Comparison of ENCODE assay signal across 19 cellular contexts in the genomic region with DNA sequence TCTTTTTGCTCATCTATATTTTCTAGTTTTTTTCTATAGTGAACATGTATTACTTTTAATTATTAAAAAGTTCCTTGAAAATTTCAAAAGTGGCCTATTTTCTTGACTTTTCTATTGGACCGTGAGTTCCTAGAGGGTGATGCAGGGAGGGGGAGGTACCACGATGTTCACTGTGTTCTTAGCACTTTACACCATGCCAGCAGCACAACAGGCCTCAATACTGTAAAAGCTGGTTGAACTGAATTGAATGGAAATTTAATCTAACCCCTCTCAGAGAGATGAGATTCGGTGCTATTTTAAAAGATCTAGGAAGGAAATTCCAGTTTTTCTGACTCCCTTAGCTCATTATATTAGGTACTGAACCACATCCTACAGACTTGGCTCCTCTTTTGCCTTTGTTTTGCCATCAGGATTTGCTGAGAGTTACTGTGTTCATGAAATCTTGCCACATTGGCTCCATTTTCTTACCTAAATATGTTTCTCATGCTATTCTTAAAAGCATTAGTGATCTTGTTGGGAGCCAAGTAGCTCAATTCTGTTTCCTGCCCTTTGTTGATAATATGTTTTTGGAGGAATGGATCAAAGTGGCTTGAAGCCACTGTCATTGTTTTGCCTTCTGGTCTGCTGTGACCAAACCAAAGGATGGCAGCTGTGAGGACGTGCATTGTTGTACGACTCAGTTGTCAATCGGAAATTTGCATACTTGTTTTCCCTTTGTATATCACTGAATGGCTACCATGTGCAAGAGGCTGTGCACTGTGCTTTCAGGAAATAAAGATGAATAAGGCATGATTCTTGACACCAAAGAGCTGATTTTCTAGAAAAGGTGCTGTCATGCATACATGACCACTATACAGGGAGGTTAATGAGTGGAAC. TPM values are rescaled to one million over a fixed set of nuclear protein-coding genes. Genes with fewer than 3 reads are reported as not detected.
DNase-seq lines count a peak whose midpoint lies in the region; ATAC-seq and TF ChIP-seq lines count a peak whose summit lies in the region.
"Had no signal": no experiment of that assay in that cellular context is flagged by ENCODE, and none has a peak within 500 bp of the region (broad histone marks: within the 10 kb centered on the region; RNA-seq: fewer than 3 reads in every experiment).

No MANE protein-coding gene starts in this region.

- WGBS in testis, 2 donors, result 58 to 63% methylated on average over 6 of the region's 6 CpGs

- TF ChIP-seq CTCF in glutamatergic neuron (IDR thresholded peaks at IDR 0.05; ENCODE audit: partially characterized antibody, unreplicated experiment) (no peak), testis (IDR thresholded peaks at IDR 0.05) (no peak)

- peak; percentile 49 for ATAC-seq in activated CD4-positive, alpha-beta T cell treated with anti-CD3 and anti-CD28 coated beads for 36 hours
- ATAC-seq in HG02759 (IDR thresholded peaks at IDR 0.05; ENCODE audit: unreplicated experiment), result no peak
- ATAC-seq: stimulated activated naive CD8-positive, alpha-beta T cell treated with anti-CD3 and anti-CD28 coated beads, Interleukin-15, amount 100 ng/mL, for 72 hours had no signal

- peaks cover 6% of the 10 kb centered on the region for H3K4me1 ChIP-seq in testis

- H3K27ac Mint-ChIP-seq in activated CD4-positive, alpha-beta T cell treated with anti-CD3 and anti-CD28 coated beads for 36 hours, result no peak overlapping the region
- H3K27ac Mint-ChIP-seq in glutamatergic neuron (ENCODE audit: unreplicated experiment), result peak overlapping the region; percentile 93
- H3K27ac Mint-ChIP-seq: CD4-positive, alpha-beta T cell; stimulated activated naive CD8-positive, alpha-beta T cell treated with anti-CD3 and anti-CD28 coated beads, Interleukin-15, amount 100 ng/mL, for 72 hours had no signal

- intact Hi-C loops in activated CD4-positive, alpha-beta T cell treated with anti-CD3 and anti-CD28 coated beads for 36 hours (cut with DNase I, micrococcal nuclease), result no loop called here
- intact Hi-C loops in testis (cut with DNase I; ENCODE audit: low total_unique reads), result no loop called here
- intact Hi-C loops in posterior cingulate gyrus (cut with DNase I), result no loop called here

- DNase-seq in activated CD4-positive, alpha-beta T cell treated with anti-CD3 and anti-CD28 coated beads for 36 hours, result no peak
- no peak for DNase-seq in activated CD4-positive, alpha-beta T cell treated with anti-CD3 and anti-CD28 coated beads for 1 hour
- DNase-seq in NCI-H526 treated with DMSO at 0.1 percent for 48 hours (lab: John Stamatoyannopoulos, UW) (peak; percentile 53), glutamatergic neuron (no peak), testis (peak; percentile 26), HK-2 (ENCODE audit: unreplicated experiment) (no peak), posterior cingulate gyrus (no peak)
- DNase-seq: CD4-positive, alpha-beta T cell; DMS53; head of caudate nucleus; immature natural killer cell; naive B cell; NCI-H1417 treated with DMSO at 0.1 percent for 48 hours; stimulated activated CD4-positive, alpha-beta T cell treated with anti-CD3 and anti-CD28 coated beads, Interleukin-2, amount 100 ng/mL, for 24 hours; stimulated activated naive CD8-positive, alpha-beta T cell treated with anti-CD3 and anti-CD28 coated beads, Interleukin-15, amount 100 ng/mL, for 72 hours had no signal

- H3K4me3 ChIP-seq in testis, result no peak overlapping the region
- H3K4me3 ChIP-seq: cardiac muscle cell, esophagus muscularis mucosa, lung had no signal

- TF ChIP-seq POLR2A in testis (IDR thresholded peaks at IDR 0.05), result no peak

- POLR2A ChIA-PET in activated CD4-positive, alpha-beta T cell treated with anti-CD3 and anti-CD28 coated beads for 36 hours (lab: Charles Lee), result no interaction called here

- no peak overlapping the region for H3K27ac ChIP-seq in testis
- H3K27ac ChIP-seq: cardiac muscle cell, esophagus muscularis mucosa had no signal

- H3K36me3 Mint-ChIP-seq in activated CD4-positive, alpha-beta T cell treated with anti-CD3 and anti-CD28 coated beads for 36 hours (ENCODE audit: low read depth), result no peaks in the 10 kb centered on the region
- no peaks in the 10 kb centered on the region for H3K36me3 Mint-ChIP-seq in glutamatergic neuron (ENCODE audit: unreplicated experiment)
- H3K36me3 Mint-ChIP-seq: naive B cell had no signal

- H3K27me3 ChIP-seq in testis, result no peaks in the 10 kb centered on the region
- H3K27me3 ChIP-seq: cardiac muscle cell, esophagus muscularis mucosa had no signal

- no peaks in the 10 kb centered on the region for H3K9me3 Mint-ChIP-seq in activated CD4-positive, alpha-beta T cell treated with anti-CD3 and anti-CD28 coated beads for 36 hours (ENCODE audit: low read depth)
- H3K9me3 Mint-ChIP-seq in glutamatergic neuron (ENCODE audit: unreplicated experiment), result peaks cover 2% of the 10 kb centered on the region
- H3K9me3 Mint-ChIP-seq: CD4-positive, alpha-beta T cell; immature natural killer cell; naive B cell; stimulated activated naive CD8-positive, alpha-beta T cell treated with anti-CD3 and anti-CD28 coated beads, Interleukin-15, amount 100 ng/mL, for 72 hours had no signal

- peaks cover 8% of the 10 kb centered on the region for H3K27me3 Mint-ChIP-seq in activated CD4-positive, alpha-beta T cell treated with anti-CD3 and anti-CD28 coated beads for 36 hours
- H3K27me3 Mint-ChIP-seq in glutamatergic neuron (ENCODE audit: unreplicated experiment), result peaks cover 4% of the 10 kb centered on the region
- H3K27me3 Mint-ChIP-seq: naive B cell; stimulated activated naive CD8-positive, alpha-beta T cell treated with anti-CD3 and anti-CD28 coated beads, Interleukin-15, amount 100 ng/mL, for 72 hours had no signal

- no peaks in the 10 kb centered on the region for H3K4me1 Mint-ChIP-seq in activated CD4-positive, alpha-beta T cell treated with anti-CD3 and anti-CD28 coated beads for 36 hours
- H3K4me1 Mint-ChIP-seq in glutamatergic neuron (ENCODE audit: low read depth, unreplicated experiment), result peaks cover 60% of the 10 kb centered on the region
- H3K4me1 Mint-ChIP-seq: immature natural killer cell; stimulated activated naive CD8-positive, alpha-beta T cell treated with anti-CD3 and anti-CD28 coated beads, Interleukin-15, amount 100 ng/mL, for 72 hours had no signal

- H3K9me3 ChIP-seq in testis, result no peaks in the 10 kb centered on the region
- H3K9me3 ChIP-seq: esophagus muscularis mucosa had no signal

- no peak overlapping the region for H3K4me3 Mint-ChIP-seq in activated CD4-positive, alpha-beta T cell treated with anti-CD3 and anti-CD28 coated beads for 36 hours
- peak overlapping the region; percentile 55 for H3K4me3 Mint-ChIP-seq in glutamatergic neuron (ENCODE audit: unreplicated experiment)
- H3K4me3 Mint-ChIP-seq: CD4-positive, alpha-beta T cell; immature natural killer cell; stimulated activated naive CD8-positive, alpha-beta T cell treated with anti-CD3 and anti-CD28 coated beads, Interleukin-15, amount 100 ng/mL, for 72 hours had no signal

- no peaks in the 10 kb centered on the region for H3K36me3 ChIP-seq in testis (ENCODE audit: low read depth, missing control alignments)
- H3K36me3 ChIP-seq: cardiac muscle cell, esophagus muscularis mucosa had no signal

- CTCF ChIA-PET in activated CD4-positive, alpha-beta T cell treated with anti-CD3 and anti-CD28 coated beads for 36 hours (lab: Charles Lee), result interaction anchor here (0.5 to 1.4 kb wide), 3 partner anchors 22 to 116 kb away, joined by 3 read pairs; no protein-coding TSS in a partner anchor

RNA-seq across cellular contexts. Expression of a gene that starts 25.3 kb away (rescaled TPM):
- 10 to 100 TPM; 29.7 to 36.7 TPM for total RNA-seq in activated CD4-positive, alpha-beta T cell treated with anti-CD3 and anti-CD28 coated beads for 36 hours
- total RNA-seq in glutamatergic neuron (ENCODE audit: unreplicated experiment) (129 TPM), testis (10 to 100 TPM; 26.8 to 30.8 TPM)
- 14.5 TPM for polyA plus RNA-seq in testis (ENCODE audit: insufficient read depth, low read depth, low replicate concordance)
- polyA plus RNA-seq: immature natural killer cell had no signal

Comparison
In these comparisons a context has a peak if more than half of its experiments do, and no peak if none do; other contexts are left out.
1. DNase-seq: peak in NCI-H526 treated with DMSO at 0.1 percent for 48 hours (single experiment) and testis (single experiment); none in activated CD4-positive, alpha-beta T cell treated with anti-CD3 and anti-CD28 coated beads for 36 hours (single experiment), activated CD4-positive, alpha-beta T cell treated with anti-CD3 and anti-CD28 coated beads for 1 hour (single experiment), glutamatergic neuron (single experiment), HK-2 (single experiment) and posterior cingulate gyrus (0 of 10).